8 cellular contexts compared by ENCODE assay signal in the genomic region with DNA sequence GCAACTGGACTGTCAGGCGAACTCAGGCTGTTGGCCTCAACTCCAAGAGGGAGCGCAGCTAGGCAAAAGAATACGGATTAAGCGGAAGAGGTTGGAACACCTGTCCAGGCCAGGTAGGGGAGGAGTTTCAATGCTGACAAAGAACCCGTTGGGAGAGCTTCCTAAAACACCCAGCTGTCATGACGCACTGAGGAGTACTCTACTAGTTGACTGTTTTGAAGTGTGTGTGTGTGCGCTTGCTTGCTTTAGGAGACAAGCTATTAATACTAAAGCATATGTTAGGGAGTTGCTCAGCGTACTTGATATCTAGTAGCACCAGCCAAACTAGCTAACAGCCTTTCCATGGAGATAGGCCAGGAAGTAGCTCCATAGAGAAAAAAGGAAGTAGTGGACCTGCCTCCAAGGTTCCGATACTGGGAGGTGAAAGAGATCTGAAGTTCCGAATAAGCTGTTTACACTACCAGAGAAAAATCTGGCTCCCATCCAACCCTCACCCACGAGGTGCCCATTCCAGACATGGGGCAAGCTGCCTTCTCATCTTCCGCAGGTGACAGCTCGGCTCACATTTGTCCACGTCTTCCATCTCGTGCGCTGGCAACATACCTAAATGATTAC. TPM values are rescaled to one million over a fixed set of nuclear protein-coding genes. Genes with fewer than 3 reads are reported as not detected.
DNase-seq lines count a peak whose midpoint lies in the region; ATAC-seq, FAIRE-seq and TF ChIP-seq lines count a peak whose summit lies in the region.

No MANE protein-coding gene starts in this region.

- H3K4me1 ChIP-seq in gastroesophageal sphincter: peaks cover 0 to 31% (median 0%) of the 10 kb centered on the region in 3 donors

- TF ChIP-seq CTCF in WERI-Rb-1 (IDR thresholded peaks at IDR 0.05; ENCODE audit: low read depth, low read length): no peak
- TF ChIP-seq CTCF in gastroesophageal sphincter (IDR thresholded peaks at IDR 0.05): no peak
- TF ChIP-seq CTCF in osteocyte (IDR thresholded peaks at IDR 0.05): no peak

- no peak for FAIRE-seq in H54 (lab: Jason Lieb, UNC)

- ATAC-seq in gastroesophageal sphincter: no peak
- ATAC-seq in GM21529 (IDR thresholded peaks at IDR 0.05; ENCODE audit: unreplicated experiment): no peak

- no peaks in the 10 kb centered on the region for H3K9me3 Mint-ChIP-seq in osteocyte (ENCODE audit: unreplicated experiment)

- peaks cover 8% of the 10 kb centered on the region for H3K36me3 ChIP-seq in WERI-Rb-1
- H3K36me3 ChIP-seq in gastroesophageal sphincter: no peaks in the 10 kb centered on the region

- 32 to 33% methylated on average over 9 to 14 of the region's 16 CpGs for WGBS in gastroesophageal sphincter (ENCODE audit: low coverage in 1 of 2), 2 donors

- H3K9me3 ChIP-seq in WERI-Rb-1 (ENCODE audit: severe bottlenecking): no peaks in the 10 kb centered on the region
- H3K9me3 ChIP-seq in gastroesophageal sphincter: no peaks in the 10 kb centered on the region

- H3K4me3 ChIP-seq in WERI-Rb-1 (ENCODE audit: low read depth, low read length) (peak overlapping the region; percentile 90), gastroesophageal sphincter (peak overlapping the region in 1 of 2 donors; percentile 94)

- H3K4me3 Mint-ChIP-seq in osteocyte (ENCODE audit: unreplicated experiment): peak overlapping the region; percentile 63

- DNase-seq in DMS53 (lab: John Stamatoyannopoulos, UW): peak; percentile 99
- peak; percentile 74 to 85 (median 79) for DNase-seq in NCI-H1417 (lab: John Stamatoyannopoulos, UW)
- no peak for DNase-seq in WERI-Rb-1
- DNase-seq in osteocyte (ENCODE audit: extremely low spot score, unreplicated experiment): no peak
- no peak for DNase-seq in GF-D8 (lab: John Stamatoyannopoulos, UW)
- no peak for DNase-seq in H54 (ENCODE audit: insufficient read length, low spot score)

- peaks cover 2% of the 10 kb centered on the region for H3K27me3 Mint-ChIP-seq in osteocyte (ENCODE audit: unreplicated experiment)

- H3K27me3 ChIP-seq in WERI-Rb-1 (ENCODE audit: insufficient read depth, low read depth, severe bottlenecking) (no peaks in the 10 kb centered on the region), gastroesophageal sphincter (peaks cover 24% of the 10 kb centered on the region)

- TF ChIP-seq POLR2A in gastroesophageal sphincter (IDR thresholded peaks at IDR 0.05) (no peak), H54 (IDR thresholded peaks at IDR 0.05; ENCODE audit: low read depth, low read length) (no peak)

- no peak for TF ChIP-seq EP300 in gastroesophageal sphincter (IDR thresholded peaks at IDR 0.05)

- no peak overlapping the region for H3K27ac ChIP-seq in WERI-Rb-1
- peak overlapping the region in 3 of 4 donors; percentile 9 to 86 (median 81) for H3K27ac ChIP-seq in gastroesophageal sphincter

- H3K4me1 Mint-ChIP-seq in osteocyte (ENCODE audit: unreplicated experiment): peaks cover 28% of the 10 kb centered on the region

- peak overlapping the region; percentile 36 for H3K27ac Mint-ChIP-seq in osteocyte (ENCODE audit: unreplicated experiment)

- no peaks in the 10 kb centered on the region for H3K36me3 Mint-ChIP-seq in osteocyte (ENCODE audit: unreplicated experiment)

RNA-seq across cellular contexts. Expression of gene FNBP1L, which starts 1.0 kb away (rescaled TPM):
- total RNA-seq in gastroesophageal sphincter (10 to 100 TPM in 3 of 4 donors, 1 to 10 TPM in 1; 6.1 to 24.7 (median 14.7) TPM), osteocyte (60.9 and 63.3 TPM in 2 replicates)

Comparison
In these comparisons a context has a peak if more than half of its experiments do, and no peak if none do; other contexts are left out.
1. DNase-seq: peak in DMS53 (single experiment) and NCI-H1417 (3 of 3); none in WERI-Rb-1 (single experiment), osteocyte (single experiment), GF-D8 (single experiment) and H54 (single experiment).